Comparison of ENCODE assay signal across 1 cellular context in genomic region chr18:12334280-12335262, GRCh38.
TF ChIP-seq lines count a peak whose summit lies in the region.

No MANE protein-coding gene starts in this region.

TF ChIP-seq in H1, 55 proteins besides CTCF, POLR2A, EP300 and RAD21:
- TF ChIP-seq CEBPB (IDR thresholded peaks at IDR 0.05; ENCODE audit: low read depth, low read length) (peak; percentile 96), RFX5 (IDR thresholded peaks at IDR 0.05; ENCODE audit: borderline replicate concordance, low read depth, low read length) (no peak), RXRA (IDR thresholded peaks at IDR 0.05; ENCODE audit: insufficient read depth, low read depth, low read length) (no peak), TEAD4 (IDR thresholded peaks at IDR 0.05; ENCODE audit: low read depth, low read length) (0 out of 2 replicates have a peak, but pooled peaks have one; percentile 7), TAF1 (IDR thresholded peaks at IDR 0.05; ENCODE audit: low read depth, low read length) (0 out of 2 replicates have a peak, but pooled peaks have one; percentile 49), TCF12 (IDR thresholded peaks at IDR 0.05; ENCODE audit: low read depth, low read length) (0 out of 2 replicates have a peak, but pooled peaks have one; percentile 81)
